12 cellular contexts compared by ENCODE assay signal in genomic region chr2:182553483-182553882, GRCh38.
DNase-seq lines count a peak whose midpoint lies in the region; ATAC-seq lines count a peak whose summit lies in the region.
"Had no signal": no experiment of that assay in that cellular context is flagged by ENCODE, and none has a peak within 500 bp of the region (broad histone marks: within the 10 kb centered on the region; RNA-seq: fewer than 3 reads in every experiment).

No MANE protein-coding gene starts in this region.

- intact Hi-C loops in activated CD4-positive, alpha-beta T cell treated with anti-CD3 and anti-CD28 coated beads for 36 hours (cut with DNase I, micrococcal nuclease), result no loop called here

- H3K27ac Mint-ChIP-seq in activated CD4-positive, alpha-beta T cell treated with anti-CD3 and anti-CD28 coated beads for 36 hours, result no peak overlapping the region
- H3K27ac Mint-ChIP-seq: activated T-helper 2 cell treated with anti-CD3 and anti-CD28 coated beads, Interferon-gamma antibody, Interleukin-2, Interleukin-4, amounts not matched to agents 10 μg/mL and 5 μg/mL and 100 μg/mL, durations not matched to agents 14 hours and 24 hours and 36 hours; natural killer cell treated with Interleukin-12 subunit alpha and Interleukin-12 subunit beta and Interleukin-15 and Interleukin-18, amount 100 ng/mL, for 72 hours had no signal

- POLR2A ChIA-PET in activated CD4-positive, alpha-beta T cell treated with anti-CD3 and anti-CD28 coated beads for 36 hours (lab: Charles Lee), result no interaction called here

- CTCF ChIA-PET in activated CD4-positive, alpha-beta T cell treated with anti-CD3 and anti-CD28 coated beads for 36 hours (lab: Charles Lee), result no interaction called here

- H3K4me1 Mint-ChIP-seq in activated CD4-positive, alpha-beta T cell treated with anti-CD3 and anti-CD28 coated beads for 36 hours, result no peaks in the 10 kb centered on the region

- DNase-seq in activated CD4-positive, alpha-beta T cell treated with anti-CD3 and anti-CD28 coated beads for 36 hours, result no peak
- no peak for DNase-seq in activated CD4-positive, alpha-beta T cell treated with anti-CD3 and anti-CD28 coated beads for 1 hour
- DNase-seq in T1000 (lab: John Stamatoyannopoulos, UW) (no peak), NCI-H748 treated with DMSO at 0.1 percent for 48 hours (lab: John Stamatoyannopoulos, UW) (no peak), NCI-H2029 treated with DMSO at 0.1 percent for 48 hours (lab: John Stamatoyannopoulos, UW) (no peak)
- DNase-seq in activated CD4-positive, alpha-beta T cell treated with anti-CD3 and anti-CD28 coated beads, Interleukin-2, amount 50 U/mL, for 1 hour, result no peak
- DNase-seq: DND-41, NCI-H524 treated with DMSO at 0.1 percent for 48 hours had no signal

- peaks cover 5% of the 10 kb centered on the region for H3K27me3 Mint-ChIP-seq in activated CD4-positive, alpha-beta T cell treated with anti-CD3 and anti-CD28 coated beads for 36 hours
- H3K27me3 Mint-ChIP-seq: natural killer cell treated with Interleukin-12 subunit alpha and Interleukin-12 subunit beta and Interleukin-15 and Interleukin-18, amount 100 ng/mL, for 72 hours had no signal

- H3K4me3 Mint-ChIP-seq in activated CD4-positive, alpha-beta T cell treated with anti-CD3 and anti-CD28 coated beads for 36 hours, result no peak overlapping the region
- H3K4me3 Mint-ChIP-seq: natural killer cell treated with Interleukin-12 subunit alpha and Interleukin-12 subunit beta and Interleukin-15 and Interleukin-18, amount 100 ng/mL, for 72 hours had no signal

- no peaks in the 10 kb centered on the region for H3K9me3 Mint-ChIP-seq in activated CD4-positive, alpha-beta T cell treated with anti-CD3 and anti-CD28 coated beads for 36 hours (ENCODE audit: low read depth)
- H3K9me3 Mint-ChIP-seq: activated T-helper 2 cell treated with anti-CD3 and anti-CD28 coated beads, Interferon-gamma antibody, Interleukin-2, Interleukin-4, amounts not matched to agents 10 μg/mL and 5 μg/mL and 100 μg/mL, durations not matched to agents 14 hours and 24 hours and 36 hours had no signal

- H3K36me3 Mint-ChIP-seq in activated CD4-positive, alpha-beta T cell treated with anti-CD3 and anti-CD28 coated beads for 36 hours (ENCODE audit: low read depth), result no peaks in the 10 kb centered on the region
- H3K36me3 Mint-ChIP-seq: natural killer cell treated with Interleukin-12 subunit alpha and Interleukin-12 subunit beta and Interleukin-15 and Interleukin-18, amount 100 ng/mL, for 72 hours had no signal

- ATAC-seq in activated CD4-positive, alpha-beta T cell treated with anti-CD3 and anti-CD28 coated beads for 36 hours, result peak; percentile 16
- ATAC-seq in HG02763 (IDR thresholded peaks at IDR 0.05; ENCODE audit: unreplicated experiment), result peak; percentile 99
- peak; percentile 100 for ATAC-seq in HG03558 (IDR thresholded peaks at IDR 0.05; ENCODE audit: extremely low read depth, unreplicated experiment)
- ATAC-seq: natural killer cell treated with Interleukin-12 subunit alpha and Interleukin-12 subunit beta and Interleukin-15 and Interleukin-18, amount 100 ng/mL, for 72 hours had no signal

Comparison
In these comparisons a context has a peak if more than half of its experiments do, and no peak if none do; other contexts are left out.
1. ATAC-seq: peak in every context shown above with its lines; median percentile 100 in HG03558; 99 in HG02763; 16 in activated CD4-positive, alpha-beta T cell treated with anti-CD3 and anti-CD28 coated beads for 36 hours.